19 cellular contexts compared by ENCODE assay signal in the genomic region with DNA sequence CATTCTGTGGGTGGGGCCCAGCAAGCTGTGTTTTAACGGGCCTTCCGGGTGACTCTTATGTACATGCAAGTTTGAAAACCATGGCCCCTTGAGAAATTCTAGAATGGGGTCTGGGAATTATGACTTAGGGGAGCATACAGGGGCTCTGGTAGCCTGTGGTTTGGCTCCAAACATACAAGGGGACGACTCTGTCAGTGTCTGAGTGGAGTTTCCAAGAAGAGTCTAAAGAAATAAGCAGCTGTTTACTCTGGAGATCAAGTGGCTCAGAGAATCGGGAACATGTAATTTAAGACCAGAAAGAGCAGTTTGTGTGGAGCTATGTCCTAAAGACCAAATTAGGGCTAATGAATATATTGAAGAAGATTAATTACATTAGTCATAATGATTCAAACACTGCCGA.
DNase-seq lines count a peak whose midpoint lies in the region; ATAC-seq, FAIRE-seq and TF ChIP-seq lines count a peak whose summit lies in the region.
"Had no signal": no experiment of that assay in that cellular context is flagged by ENCODE, and none has a peak within 500 bp of the region (broad histone marks: within the 10 kb centered on the region; RNA-seq: fewer than 3 reads in every experiment).

No MANE protein-coding gene starts in this region.

- DNase-seq in GM23248 (no peak), K562 (ENCODE audit: extremely low read depth in 1 of 4, low spot score in 3 of 4) (peak in 1 of 4 experiments; percentile 6), natural killer cell (no peak), esophagus muscularis mucosa (ENCODE audit: extremely low spot score) (no peak), erythroblast (lab: John Stamatoyannopoulos, UW) (no peak)
- DNase-seq: Caco-2; CD4-positive, CD25-positive, alpha-beta regulatory T cell; DMS79; GOT3; KBM-7; NCI-H1436; NCI-H2029; NCI-H446; NCI-H774; PC-3 had no signal

- H3K4me2 ChIP-seq in GM23248 (ENCODE audit: unreplicated experiment) = no peak overlapping the region
- no peak overlapping the region for H3K4me2 ChIP-seq in K562 (ENCODE audit: insufficient read depth, low read length)

- POLR2A ChIA-PET in HEK293 (lab: Yijun Ruan, JAX) = interaction anchor here (0.7 kb wide), 1 partner anchor 63 kb away, joined by 3 read pairs; no protein-coding TSS in a partner anchor
- POLR2A ChIA-PET in K562 (lab: Yijun Ruan, JAX) = interaction anchor here (1.0 kb wide), 1 partner anchor 19 kb away, joined by 3 read pairs; no protein-coding TSS in a partner anchor

- ATAC-seq in K562 = no peak
- ATAC-seq in natural killer cell = no peak
- ATAC-seq: PC-3 had no signal

- peak overlapping the region in 2 of 3 experiments; percentile 7 to 15 for H3K4me3 Mint-ChIP-seq in nephron
- no peak overlapping the region for H3K4me3 Mint-ChIP-seq in natural killer cell
- H3K4me3 Mint-ChIP-seq: B cell; CD4-positive, CD25-positive, alpha-beta regulatory T cell had no signal

- CTCF ChIA-PET in HEK293 (lab: Yijun Ruan, JAX) = interaction anchor here (0.6 to 2.6 kb wide), 5 partner anchors 10 to 245 kb away, joined by 3 to 22 read pairs (median 3); no protein-coding TSS in a partner anchor
- CTCF ChIA-PET in K562 (lab: Yijun Ruan, JAX; ENCODE audit: low intra/inter-chr PET ratio) = no interaction called here

- no peak overlapping the region for H3K27ac ChIP-seq in GM23248
- H3K27ac ChIP-seq in HEK293 (ENCODE audit: extremely low read depth, low read depth, low read length) = no peak overlapping the region
- H3K27ac ChIP-seq in K562 (ENCODE audit: extremely low read depth, low read depth, low read length) = no peak overlapping the region
- H3K27ac ChIP-seq in esophagus muscularis mucosa (replicated peaks in 1 of 4) = no peak overlapping the region
- H3K27ac ChIP-seq: SJSA1 had no signal

- intact Hi-C loops in K562 (cut with micrococcal nuclease) (loop anchor here (10.0 kb wide), 1 partner anchor 152 kb away; no protein-coding TSS in a partner anchor), natural killer cell (cut with micrococcal nuclease) (no loop called here), esophagus muscularis mucosa (cut with DNase I) (no loop called here)

- TF ChIP-seq CTCF in HEK293 (tag by site-specific recombination; IDR thresholded peaks at IDR 0.05) (no peak), K562 (IDR thresholded peaks at IDR 0.05 in 2 of 3, conservative IDR thresholded peaks at IDR 0.05 in 1 of 3; ENCODE audit: insufficient read depth in 2 of 3, low read depth in 1 of 3, low read length in 3 of 3) (no peak), nephron (IDR thresholded peaks at IDR 0.05; ENCODE audit: unreplicated experiment in 3 of 3) (no peak), natural killer cell (IDR thresholded peaks at IDR 0.05) (no peak), esophagus muscularis mucosa (IDR thresholded peaks at IDR 0.05) (no peak)

- in situ Hi-C loops in GM23248 (cut with MboI) (no loop called here), K562 (cut with MboI) (no loop called here)

- H3K4me1 Mint-ChIP-seq in nephron = peaks cover 43% of the 10 kb centered on the region
- H3K4me1 Mint-ChIP-seq in natural killer cell = no peaks in the 10 kb centered on the region
- H3K4me1 Mint-ChIP-seq: B cell had no signal

- H2AFZ ChIP-seq in GM23248 (peak overlapping the region; percentile 53; the same call in 1 of the 2 replicates), K562 (ENCODE audit: low read depth, low read length) (0 out of 2 replicates have a peak overlapping the region, but pooled peaks have one; percentile 40)

- H3K27me3 Mint-ChIP-seq in nephron (ENCODE audit: low read depth) (peaks cover 10% of the 10 kb centered on the region), natural killer cell (ENCODE audit: low read depth in 2 of 2) (peaks cover 17 to 47% of the 10 kb centered on the region in 2 donors)

- no peaks in the 10 kb centered on the region for H3K9me3 Mint-ChIP-seq in nephron
- no peaks in the 10 kb centered on the region for H3K9me3 Mint-ChIP-seq in natural killer cell
- H3K9me3 Mint-ChIP-seq: CD4-positive, CD25-positive, alpha-beta regulatory T cell had no signal

- TF ChIP-seq POLR2A in K562 (conservative IDR thresholded peaks at IDR 0.05) (no peak), esophagus muscularis mucosa (IDR thresholded peaks at IDR 0.05; ENCODE audit: low read depth) (no peak), erythroblast (IDR thresholded peaks at IDR 0.05; ENCODE audit: low read length) (no peak)

- H3K27me3 ChIP-seq in GM23248 (replicated peaks; ENCODE audit: insufficient read depth) = no peaks in the 10 kb centered on the region
- H3K27me3 ChIP-seq in K562 (ENCODE audit: control insufficient read depth in 2 of 2, insufficient read depth in 2 of 2, low read length in 2 of 2) = peaks cover 0 to 7% of the 10 kb centered on the region in 2 experiments; a peak in 1 of 5 replicates
- H3K27me3 ChIP-seq in esophagus muscularis mucosa = no peaks in the 10 kb centered on the region
- H3K27me3 ChIP-seq: SJSA1 had no signal

- no peak for TF ChIP-seq RAD21 in K562 (CRISPR knock-in tag; conservative IDR thresholded peaks at IDR 0.05 in 1 of 2, IDR thresholded peaks at IDR 0.05 in 1 of 2)

- H3K79me2 ChIP-seq in GM23248 (ENCODE audit: insufficient read depth) (no peaks in the 10 kb centered on the region), K562 (ENCODE audit: control insufficient read depth, insufficient read depth, low read length) (no peaks in the 10 kb centered on the region)

- 47 to 49% methylated on average over 5 of the region's 5 CpGs for WGBS in GM23248 (ENCODE audit: low coverage in 1 of 2, low lambda C conversion rate in 2 of 2, missing lambda C conversion rate in 2 of 2), 2 experiments
- 2% methylated on average over 5 of the region's 5 CpGs for WGBS in K562 (ENCODE audit: insufficient coverage, low coverage, missing lambda C conversion rate)
- WGBS in esophagus muscularis mucosa = 78% methylated on average over 5 of the region's 5 CpGs

- no peaks in the 10 kb centered on the region for H3K9me1 ChIP-seq in K562 (ENCODE audit: control insufficient read depth, insufficient read depth, low read length)

- H3K9me3 ChIP-seq in GM23248 (ENCODE audit: low read depth) (no peaks in the 10 kb centered on the region), HEK293 (ENCODE audit: control insufficient read depth, insufficient read depth, low read depth, low read length) (no peaks in the 10 kb centered on the region), K562 (replicated peaks; ENCODE audit: control insufficient read depth, insufficient read depth, low read depth, low read length) (no peaks in the 10 kb centered on the region), esophagus muscularis mucosa (no peaks in the 10 kb centered on the region)
- H3K9me3 ChIP-seq: Caco-2, SJSA1 had no signal

- no TSS peak for BruUV-seq in K562 (replicated peaks; lab: Mats Ljungman, UMichigan)

- no peak for FAIRE-seq in K562 (lab: Jason Lieb, UNC)

- no peak for TF ChIP-seq EP300 in K562 (IDR thresholded peaks at IDR 0.05; ENCODE audit: low read length)
- no peak for TF ChIP-seq EP300 in esophagus muscularis mucosa (IDR thresholded peaks at IDR 0.05)

- H3K9ac ChIP-seq in GM23248 (no peak overlapping the region), K562 (ENCODE audit: insufficient read depth in 1 of 2, low read depth in 2 of 2, low read length in 2 of 2) (no peak overlapping the region)

- H3K4me1 ChIP-seq in GM23248 (ENCODE audit: insufficient read depth) (no peaks in the 10 kb centered on the region), HEK293 (ENCODE audit: control insufficient read depth, insufficient read depth, low read length) (no peaks in the 10 kb centered on the region), K562 (replicated peaks in 1 of 2; ENCODE audit: control insufficient read depth in 2 of 2, insufficient read depth in 2 of 2, low read length in 2 of 2) (no peaks in the 10 kb centered on the region), esophagus muscularis mucosa (no peaks in the 10 kb centered on the region)
- H3K4me1 ChIP-seq: Caco-2, SJSA1 had no signal

- H4K20me1 ChIP-seq in GM23248 (ENCODE audit: insufficient read depth) (no peaks in the 10 kb centered on the region), K562 (replicated peaks; ENCODE audit: control insufficient read depth, insufficient read depth, low read length) (no peaks in the 10 kb centered on the region)

- H3K36me3 ChIP-seq in GM23248 (ENCODE audit: low read depth) = no peaks in the 10 kb centered on the region
- no peaks in the 10 kb centered on the region for H3K36me3 ChIP-seq in HEK293 (ENCODE audit: control insufficient read depth in 2 of 2, insufficient read depth in 1 of 2, low read length in 2 of 2)
- no peaks in the 10 kb centered on the region for H3K36me3 ChIP-seq in K562 (ENCODE audit: control insufficient read depth, insufficient read depth, low read length)
- no peaks in the 10 kb centered on the region for H3K36me3 ChIP-seq in esophagus muscularis mucosa
- H3K36me3 ChIP-seq: SJSA1 had no signal

- no peaks in the 10 kb centered on the region for H3K9me2 ChIP-seq in GM23248 (ENCODE audit: insufficient read depth)

- H3F3A ChIP-seq in GM23248 (ENCODE audit: insufficient read depth) = no peaks in the 10 kb centered on the region

- no peak overlapping the region for H3K4me3 ChIP-seq in GM23248
- no peak overlapping the region for H3K4me3 ChIP-seq in HEK293 (ENCODE audit: low read depth, low read length)
- no peak overlapping the region for H3K4me3 ChIP-seq in K562
- H3K4me3 ChIP-seq in esophagus muscularis mucosa = no peak overlapping the region
- H3K4me3 ChIP-seq: SJSA1 had no signal

- H3K36me3 Mint-ChIP-seq in nephron (ENCODE audit: low read depth) (no peaks in the 10 kb centered on the region), natural killer cell (no peaks in the 10 kb centered on the region)
- H3K36me3 Mint-ChIP-seq: CD4-positive, CD25-positive, alpha-beta regulatory T cell had no signal

- H3K27ac Mint-ChIP-seq in nephron = peak overlapping the region; percentile 41 to 78 (median 63)
- H3K27ac Mint-ChIP-seq in natural killer cell = no peak overlapping the region
- H3K27ac Mint-ChIP-seq: B cell; CD4-positive, CD25-positive, alpha-beta regulatory T cell had no signal

TF ChIP-seq in K562, 482 proteins besides CTCF, POLR2A, EP300 and RAD21 (continues in another document):
- TF ChIP-seq, protein P1, sequence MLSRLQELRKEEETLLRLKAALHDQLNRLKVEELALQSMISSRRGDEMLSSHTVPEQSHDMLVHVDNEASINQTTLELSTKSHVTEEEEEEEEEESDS (CRISPR knock-in tag; IDR thresholded peaks at IDR 0.05) = no peak
- TF ChIP-seq ZNF263 (CRISPR knock-in tag; IDR thresholded peaks at IDR 0.05; ENCODE audit: borderline replicate concordance) = no peak
- no peak for TF ChIP-seq MCM3 (IDR thresholded peaks at IDR 0.05)
- no peak for TF ChIP-seq E2F3 (CRISPR knock-in tag; IDR thresholded peaks at IDR 0.05)
- TF ChIP-seq ZNF778 (CRISPR knock-in tag; IDR thresholded peaks at IDR 0.05) = no peak
- TF ChIP-seq ELF1 (tag; IDR thresholded peaks at IDR 0.05) = no peak
- no peak for TF ChIP-seq IRF2 (CRISPR knock-in tag; IDR thresholded peaks at IDR 0.05)
- TF ChIP-seq SRF (CRISPR knock-in tag; IDR thresholded peaks at IDR 0.05) = no peak
- no peak for TF ChIP-seq ATF1 (CRISPR knock-in tag; IDR thresholded peaks at IDR 0.05)
- TF ChIP-seq ATF1 (tag; IDR thresholded peaks at IDR 0.05) = no peak

Comparison
In these comparisons a context has a peak if more than half of its experiments do, and no peak if none do; other contexts are left out.
1. H3K27ac Mint-ChIP-seq: peak in nephron (3 of 3); none in natural killer cell (0 of 2).